In the genomic region with DNA sequence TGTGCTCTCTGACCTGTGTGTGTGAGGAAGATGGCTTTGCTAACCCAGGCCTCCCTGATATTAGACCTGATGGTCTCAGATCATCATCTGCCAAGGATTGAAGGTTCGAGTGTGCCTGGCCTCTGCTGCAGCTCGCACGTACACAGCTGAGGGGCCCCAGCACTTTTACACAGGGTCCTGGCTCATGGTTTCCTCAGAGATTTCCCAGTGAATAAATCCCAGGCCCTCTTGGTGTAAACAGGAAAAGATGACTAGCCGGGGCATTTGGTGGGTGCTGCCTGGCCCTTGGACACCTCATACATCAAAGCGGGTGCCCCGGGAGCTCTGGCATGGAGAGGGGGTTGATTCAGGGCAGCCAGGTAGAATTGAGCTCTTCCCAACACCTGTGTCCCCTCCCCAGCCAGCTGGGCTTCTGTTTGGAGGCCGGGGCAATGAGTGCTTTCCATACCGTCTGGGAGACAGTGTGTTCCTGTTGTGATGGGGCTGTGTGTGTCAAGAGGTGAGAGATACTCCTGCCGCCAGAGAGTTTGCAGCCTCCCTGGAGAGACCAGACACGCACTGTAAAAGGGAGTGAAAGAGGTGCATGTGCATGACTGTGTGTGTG, we compare ENCODE assay signal across 17 cellular contexts.
A peak's percentile ranks its signal among the peaks of the same experiment; 100 is the strongest.
DNase-seq lines count a peak whose midpoint lies in the region; ATAC-seq lines count a peak whose summit lies in the region.
"Had no signal": no experiment of that assay in that cellular context is flagged by ENCODE, and none has a peak within 500 bp of the region (broad histone marks: within the 10 kb centered on the region; RNA-seq: fewer than 3 reads in every experiment).

No MANE protein-coding gene starts in this region.

- ATAC-seq in GM18861 (IDR thresholded peaks at IDR 0.05; ENCODE audit: unreplicated experiment) = no peak
- ATAC-seq: CD8-positive, alpha-beta T cell had no signal

- DNase-seq in activated CD8-positive, alpha-beta memory T cell treated with anti-CD3 and anti-CD28 coated beads, Interleukin-2, amount 50 U/mL, for 4 hours = peak; percentile 2
- DNase-seq in activated CD8-positive, alpha-beta memory T cell treated with anti-CD3 and anti-CD28 coated beads, Interleukin-2, amount 50 U/mL, for 48 hours = no peak
- DNase-seq in NCI-H69 (lab: John Stamatoyannopoulos, UW) (peak; percentile 34), islet precursor cell (peak; percentile 62), posterior vena cava (ENCODE audit: low spot score) (peak; percentile 61), GM19240 (ENCODE audit: insufficient read length, low spot score) (no peak), substantia nigra (lab: John Stamatoyannopoulos, UW) (no peak)
- DNase-seq: CD8-positive, alpha-beta T cell; DMS79; HCEC 1CT; Kasumi-1; MM.1S; NCI-H1105; NCI-H1694; NCI-H510A treated with DMSO at 0.1 percent for 48 hours had no signal

- intact Hi-C loops in posterior vena cava (cut with DNase I) = no loop called here

- no peak overlapping the region for H3K27ac ChIP-seq in substantia nigra (ENCODE audit: low read depth, low read length, poor library complexity, severe bottlenecking)
- H3K27ac ChIP-seq: HL-60 had no signal

Comparison
In these comparisons a context has a peak if more than half of its experiments do, and no peak if none do; other contexts are left out.
1. DNase-seq: peak in activated CD8-positive, alpha-beta memory T cell treated with anti-CD3 and anti-CD28 coated beads, Interleukin-2, amount 50 U/mL, for 4 hours (single experiment), NCI-H69 (single experiment), islet precursor cell (single experiment) and posterior vena cava (single experiment); none in activated CD8-positive, alpha-beta memory T cell treated with anti-CD3 and anti-CD28 coated beads, Interleukin-2, amount 50 U/mL, for 48 hours (single experiment), GM19240 (single experiment) and substantia nigra (0 of 49).